ENCODE assay signal across 8 cellular contexts in the genomic region with DNA sequence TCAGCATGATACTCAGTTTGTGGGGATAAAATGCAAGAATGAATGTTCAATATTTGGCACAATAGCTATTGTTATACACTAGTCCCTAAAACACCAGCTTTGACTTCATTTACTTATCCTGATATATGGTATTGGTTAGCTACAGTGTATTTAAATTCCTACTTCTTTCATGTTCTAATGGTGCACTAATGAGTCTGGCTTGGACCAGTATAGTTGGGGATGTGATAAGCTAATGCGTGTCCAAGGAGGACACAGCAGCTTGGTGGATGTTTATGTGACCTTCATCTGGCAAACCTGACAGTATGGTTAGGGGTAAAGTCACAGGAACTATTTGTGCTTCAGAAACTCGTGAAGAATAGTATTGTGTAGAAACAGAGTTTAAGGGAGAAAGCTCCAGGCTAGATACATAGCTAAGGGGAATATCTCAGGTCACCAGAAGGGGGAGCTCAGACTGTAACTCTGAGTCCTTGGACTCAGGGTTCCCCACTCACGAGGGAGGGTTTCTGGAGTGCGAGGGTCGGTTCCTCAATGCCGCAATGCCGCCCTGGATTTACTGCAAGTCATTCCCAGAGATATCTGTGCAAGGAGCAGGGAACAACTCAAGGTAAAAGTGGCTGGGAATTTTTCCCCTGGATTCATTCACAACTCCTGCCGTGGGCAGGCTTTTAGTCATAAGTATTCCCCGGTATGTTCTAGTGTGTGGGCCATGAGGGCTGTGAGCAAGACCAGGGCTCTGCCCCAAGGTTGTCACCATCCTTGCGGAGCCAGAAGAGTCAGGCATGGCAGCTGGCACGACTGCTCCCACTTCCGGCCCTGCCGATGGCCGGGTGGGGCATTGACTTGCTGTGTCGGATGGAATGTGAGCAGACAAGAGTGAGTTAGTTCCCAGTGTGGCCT. TPM values are rescaled to one million over a fixed set of nuclear protein-coding genes. Genes with fewer than 3 reads are reported as not detected.
A peak's percentile ranks its signal among the peaks of the same experiment; 100 is the strongest.
DNase-seq lines count a peak whose midpoint lies in the region; ATAC-seq, FAIRE-seq and TF ChIP-seq lines count a peak whose summit lies in the region.

No MANE protein-coding gene starts in this region.

- H3K9ac ChIP-seq in astrocyte (ENCODE audit: low read length), result no peak overlapping the region

- H3K4me3 ChIP-seq in astrocyte (ENCODE audit: insufficient read depth, low read depth, low read length), result no peak overlapping the region

- peak; percentile 68 for ATAC-seq in GM19463 (IDR thresholded peaks at IDR 0.05; ENCODE audit: unreplicated experiment)
- no peak for ATAC-seq in HG03025 (IDR thresholded peaks at IDR 0.05; ENCODE audit: low FRiP score, unreplicated experiment)
- no peak for ATAC-seq in GM21447 (IDR thresholded peaks at IDR 0.05; ENCODE audit: unreplicated experiment)

- peaks cover 4% of the 10 kb centered on the region for H3K4me1 Mint-ChIP-seq in astrocyte (ENCODE audit: low read depth, unreplicated experiment)

- peak; percentile 73 for TF ChIP-seq CTCF in astrocyte (IDR thresholded peaks at IDR 0.05; ENCODE audit: insufficient read depth, low read depth, low read length)

- H3K9me3 Mint-ChIP-seq in astrocyte (ENCODE audit: unreplicated experiment), result no peaks in the 10 kb centered on the region

- no peak overlapping the region for H2AFZ ChIP-seq in astrocyte (ENCODE audit: low read depth, low read length)

- H3K27ac ChIP-seq in astrocyte (ENCODE audit: low read depth, low read length), result no peak overlapping the region

- no peaks in the 10 kb centered on the region for H3K27me3 ChIP-seq in astrocyte (ENCODE audit: insufficient read depth, low read length)

- H3K27me3 Mint-ChIP-seq in astrocyte (ENCODE audit: low read depth, unreplicated experiment), result peaks cover 6% of the 10 kb centered on the region

- H3K36me3 ChIP-seq in astrocyte (ENCODE audit: insufficient read depth, low read length), result no peaks in the 10 kb centered on the region

- no peaks in the 10 kb centered on the region for H4K20me1 ChIP-seq in astrocyte (ENCODE audit: insufficient read depth, low read length)

- FAIRE-seq in astrocyte (lab: Jason Lieb, UNC), result no peak

- H3K4me3 Mint-ChIP-seq in astrocyte (ENCODE audit: unreplicated experiment), result no peak overlapping the region

- H3K4me1 ChIP-seq in astrocyte (ENCODE audit: insufficient read depth, low read length), result no peaks in the 10 kb centered on the region

- no peaks in the 10 kb centered on the region for H3K79me2 ChIP-seq in astrocyte (ENCODE audit: insufficient read depth, low read length)

- no peak overlapping the region for H3K4me2 ChIP-seq in astrocyte (ENCODE audit: low read length)

- peak; percentile 46 for DNase-seq in COLO829 (ENCODE audit: low spot score)
- DNase-seq in NCI-H510A (lab: John Stamatoyannopoulos, UW), result peak; percentile 3
- DNase-seq in astrocyte (ENCODE audit: low read depth), result peak; percentile 18
- DNase-seq in iPS-NIHi7 (ENCODE audit: extremely low spot score), result peak; percentile 77
- peak; percentile 20 to 29 for DNase-seq in stimulated activated CD4-positive, alpha-beta T cell treated with anti-CD3 and anti-CD28 coated beads, Interleukin-4, amount 100 ng/mL, for 4 hours

- no peaks in the 10 kb centered on the region for H3K36me3 Mint-ChIP-seq in astrocyte (ENCODE audit: low read depth, unreplicated experiment)

- no peaks in the 10 kb centered on the region for H3K9me3 ChIP-seq in astrocyte (ENCODE audit: insufficient read depth, low read depth, low read length)

- H3K27ac Mint-ChIP-seq in astrocyte (ENCODE audit: unreplicated experiment), result no peak overlapping the region

RNA-seq across cellular contexts. Expression of a gene that starts 14.5 kb away (rescaled TPM):
- 0.34 TPM in 1 of 2 replicates, not detected in the other for total RNA-seq in astrocyte

Comparison
In these comparisons a context has a peak if more than half of its experiments do, and no peak if none do; other contexts are left out.
1. DNase-seq: peak in every context shown above with its lines; median percentile 77 in iPS-NIHi7; 46 in COLO829; 24 in stimulated activated CD4-positive, alpha-beta T cell treated with anti-CD3 and anti-CD28 coated beads, Interleukin-4, amount 100 ng/mL, for 4 hours; 18 in astrocyte; 3 in NCI-H510A.